In genomic region chr17:30534298-30534697, GRCh38 we compare ENCODE assay signal across 14 cellular contexts.
"Had no signal": no experiment of that assay in that cellular context is flagged by ENCODE, and none has a peak within 500 bp of the region (broad histone marks: within the 10 kb centered on the region; RNA-seq: fewer than 3 reads in every experiment).

No MANE protein-coding gene starts in this region.

- H3K9me3 ChIP-seq: heart right ventricle, mucosa of descending colon, sigmoid colon, stomach, thoracic aorta, transverse colon had no signal

- H3K27ac ChIP-seq: dorsolateral prefrontal cortex, heart right ventricle, sigmoid colon, skin epidermis, stomach, thoracic aorta, transverse colon had no signal

- ATAC-seq: mucosa of descending colon; naive thymus-derived CD8-positive, alpha-beta T cell had no signal

- H3K4me3 ChIP-seq: dorsolateral prefrontal cortex, heart right ventricle, mucosa of descending colon, sigmoid colon, skin epidermis, stomach, thoracic aorta, transverse colon had no signal

- DNase-seq: cortex of kidney; dorsolateral prefrontal cortex; effector CD8-positive, alpha-beta T cell; heart right ventricle; hypothalamus; mucosa of descending colon; naive thymus-derived CD8-positive, alpha-beta T cell; sigmoid colon; stimulated activated naive CD4-positive, alpha-beta T cell; stomach; substantia nigra; transverse colon had no signal

- H3K4me1 ChIP-seq: heart right ventricle, sigmoid colon, stomach, transverse colon had no signal

- H3K27me3 ChIP-seq: dorsolateral prefrontal cortex, heart right ventricle, sigmoid colon, stomach, transverse colon had no signal

- H3K36me3 ChIP-seq: sigmoid colon, thoracic aorta, transverse colon had no signal
